ENCODE assay signal across 8 cellular contexts in genomic region chr1:172699111-172699510, GRCh38. TPM values are rescaled to one million over a fixed set of nuclear protein-coding genes. Genes with fewer than 3 reads are reported as not detected.
DNase-seq lines count a peak whose midpoint lies in the region; ATAC-seq and TF ChIP-seq lines count a peak whose summit lies in the region.

No MANE protein-coding gene starts in this region.

- H3K9me3 ChIP-seq in DND-41 (ENCODE audit: insufficient read depth, low read length, severe bottlenecking) (no peaks in the 10 kb centered on the region), neuronal stem cell (replicated peaks in 1 of 2; ENCODE audit: control insufficient read depth in 2 of 2, insufficient read depth in 1 of 2, low read depth in 1 of 2, low read length in 2 of 2) (no peaks in the 10 kb centered on the region)

- no peak overlapping the region for H4K91ac ChIP-seq in neuronal stem cell (ENCODE audit: low read depth, low read length, poor library complexity)

- H2BK12ac ChIP-seq in neuronal stem cell (ENCODE audit: low read length): no peak overlapping the region

- H3K36me3 ChIP-seq in DND-41 (ENCODE audit: insufficient read depth, low read length) (no peaks in the 10 kb centered on the region), neuronal stem cell (replicated peaks in 1 of 2; ENCODE audit: control insufficient read depth in 2 of 2, insufficient read depth in 2 of 2, low read length in 2 of 2) (no peaks in the 10 kb centered on the region)

- TF ChIP-seq CTCF in DND-41 (IDR thresholded peaks at IDR 0.05; ENCODE audit: borderline replicate concordance, extremely low read depth, low read length, poor library complexity, severe bottlenecking): no peak
- no peak for TF ChIP-seq CTCF in GM13976 (IDR thresholded peaks at IDR 0.05; ENCODE audit: borderline replicate concordance, control extremely low read depth, extremely low read depth, insufficient read depth, missing control alignments)

- WGBS in neuronal stem cell (ENCODE audit: extremely low coverage in 2 of 2, insufficient read length in 2 of 2, insufficient replicate concordance in 1 of 2), 2 donors: no CpG with 5 or more reads among the region's 3 CpGs

- H3K4me3 ChIP-seq in DND-41 (ENCODE audit: low read depth in 1 of 2, low read length in 2 of 2) (no peak overlapping the region), neuronal stem cell (ENCODE audit: low read length in 2 of 2) (no peak overlapping the region)

- H4K20me1 ChIP-seq in DND-41 (ENCODE audit: insufficient read depth, low read length): no peaks in the 10 kb centered on the region

- no peak overlapping the region for H2AFZ ChIP-seq in DND-41 (ENCODE audit: low read depth, low read length)
- no peak overlapping the region for H2AFZ ChIP-seq in neuronal stem cell (ENCODE audit: low read length)

- peak; percentile 82 for DNase-seq in DND-41
- DNase-seq in SKM-1 (lab: John Stamatoyannopoulos, UW; ENCODE audit: unreplicated experiment): peak; percentile 48
- DNase-seq in activated naive CD4-positive, alpha-beta T cell treated with anti-CD3 and anti-CD28 coated beads, Interleukin-2, amount 50 U/mL, for 16 hours: peak; percentile 68
- DNase-seq in neuronal stem cell (ENCODE audit: low spot score): no peak
- DNase-seq in GM13976 (ENCODE audit: low spot score): no peak
- DNase-seq in OCI-M2 (lab: John Stamatoyannopoulos, UW; ENCODE audit: unreplicated experiment): no peak
- no peak for DNase-seq in NCI-H2171 treated with DMSO at 0.1 percent for 48 hours (lab: John Stamatoyannopoulos, UW)

- no peak overlapping the region for H2BK120ac ChIP-seq in neuronal stem cell (ENCODE audit: low read depth, low read length)

- H3K18ac ChIP-seq in neuronal stem cell (ENCODE audit: low read length): peak overlapping the region; percentile 12

- no peak overlapping the region for H3K14ac ChIP-seq in neuronal stem cell (ENCODE audit: low read length)

- H3K4me1 ChIP-seq in DND-41 (ENCODE audit: insufficient read depth, low read length) (peaks cover 55% of the 10 kb centered on the region), neuronal stem cell (ENCODE audit: control insufficient read depth in 2 of 2, insufficient read depth in 1 of 2, low read depth in 1 of 2, low read length in 2 of 2) (peaks cover 5 to 15% of the 10 kb centered on the region in 2 donors)

- ATAC-seq in DND-41 (ENCODE audit: insufficient read depth, low read depth) (peak; percentile 97), HG02610 (IDR thresholded peaks at IDR 0.05; ENCODE audit: unreplicated experiment) (peak; percentile 76)

- no peak overlapping the region for H2AK5ac ChIP-seq in neuronal stem cell (ENCODE audit: low read depth, low read length)

- no peak overlapping the region for H3K9ac ChIP-seq in DND-41 (ENCODE audit: low read depth, low read length)
- no peak overlapping the region for H3K9ac ChIP-seq in neuronal stem cell (ENCODE audit: low read depth, low read length, poor library complexity)

- no peaks in the 10 kb centered on the region for H3K79me2 ChIP-seq in DND-41 (ENCODE audit: insufficient read depth, low read length)

- H3K4me2 ChIP-seq in DND-41 (ENCODE audit: insufficient read depth, low read length) (peak overlapping the region; percentile 22; the same call in 1 of the 2 replicates), neuronal stem cell (ENCODE audit: insufficient read depth, low read length, poor library complexity, severe bottlenecking) (no peak overlapping the region)

- no peak overlapping the region for H3K23ac ChIP-seq in neuronal stem cell (ENCODE audit: low read depth, low read length, poor library complexity)

- in situ Hi-C loops in GM13976 (cut with MboI; ENCODE audit: low sequenced_read_pairs, unreplicated experiment): no loop called here

- H3K79me1 ChIP-seq in neuronal stem cell (ENCODE audit: low read depth, low read length): no peaks in the 10 kb centered on the region

- H3K27ac ChIP-seq in DND-41 (ENCODE audit: low read length): peak overlapping the region; percentile 67
- H3K27ac ChIP-seq in neuronal stem cell (replicated peaks; ENCODE audit: low read length): no peak overlapping the region

- H2BK5ac ChIP-seq in neuronal stem cell (ENCODE audit: low read length): no peak overlapping the region

- no peak overlapping the region for H2BK15ac ChIP-seq in neuronal stem cell (ENCODE audit: low read length)

- H4K8ac ChIP-seq in neuronal stem cell (ENCODE audit: low read depth, low read length): no peak overlapping the region

- H3K4ac ChIP-seq in neuronal stem cell (ENCODE audit: low read length): no peak overlapping the region

- H3K27me3 ChIP-seq in DND-41 (ENCODE audit: insufficient read depth, low read length, poor library complexity) (no peaks in the 10 kb centered on the region), neuronal stem cell (ENCODE audit: control insufficient read depth in 3 of 3, insufficient read depth in 3 of 3, low read depth in 1 of 3, low read length in 3 of 3) (peaks cover 0 to 36% (median 0%) of the 10 kb centered on the region in 3 experiments)

RNA-seq across cellular contexts. Expression of gene FASLG, which starts 40.2 kb away (rescaled TPM):
- not detected for polyA plus RNA-seq in neuronal stem cell (2013, experiment 1 of 2)
- polyA plus RNA-seq in neuronal stem cell (2013, experiment 2 of 2): not detected

Comparison
In these comparisons a context has a peak if more than half of its experiments do, and no peak if none do; other contexts are left out.
1. DNase-seq: peak in DND-41 (single experiment), SKM-1 (single experiment) and activated naive CD4-positive, alpha-beta T cell treated with anti-CD3 and anti-CD28 coated beads, Interleukin-2, amount 50 U/mL, for 16 hours (single experiment); none in neuronal stem cell (single experiment), GM13976 (single experiment), OCI-M2 (single experiment) and NCI-H2171 treated with DMSO at 0.1 percent for 48 hours (single experiment).